In the genomic region with DNA sequence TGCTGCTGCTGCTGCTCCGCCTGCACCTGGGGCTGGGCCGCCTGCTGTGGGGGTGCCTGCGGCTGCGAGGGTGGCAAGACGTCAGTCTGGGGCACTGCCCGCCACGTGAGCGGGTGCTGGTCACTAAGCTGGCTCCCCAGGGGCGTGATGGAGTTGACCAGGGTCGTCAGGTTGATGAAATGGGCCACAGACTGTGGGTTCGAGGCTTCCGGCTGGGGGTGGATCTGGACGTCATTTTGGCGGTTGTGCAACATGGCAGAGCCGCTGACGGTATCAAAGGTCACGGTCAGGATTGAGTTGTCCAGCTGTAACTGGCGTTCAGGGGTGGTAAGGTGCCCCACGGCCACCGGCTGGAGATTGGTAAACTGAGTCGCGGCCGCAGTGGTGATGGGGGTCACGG, we compare ENCODE assay signal across 19 cellular contexts. TPM values are rescaled to one million over a fixed set of nuclear protein-coding genes. Genes with fewer than 3 reads are reported as not detected.
DNase-seq lines count a peak whose midpoint lies in the region; ATAC-seq, FAIRE-seq and TF ChIP-seq lines count a peak whose summit lies in the region.
"Had no signal": no experiment of that assay in that cellular context is flagged by ENCODE, and none has a peak within 500 bp of the region (broad histone marks: within the 10 kb centered on the region; RNA-seq: fewer than 3 reads in every experiment).

No MANE protein-coding gene starts in this region.

- no peaks in the 10 kb centered on the region for H3K9me3 ChIP-seq in lower lobe of right lung
- H3K9me3 ChIP-seq: A549, BE2C had no signal

- DNase-seq in HTR-8/SVneo (ENCODE audit: insufficient read length, low spot score), result no peak
- no peak for DNase-seq in lower lobe of right lung
- DNase-seq in activated T-cell treated with anti-CD3 and anti-CD28 coated beads, Interleukin-2, amount 50 U/mL, for 24 hours, result no peak
- DNase-seq in NCI-H446 treated with DMSO at 0.1 percent for 48 hours (lab: John Stamatoyannopoulos, UW), result no peak
- no peak for DNase-seq in NCI-H1417 treated with DMSO at 0.1 percent for 48 hours (lab: John Stamatoyannopoulos, UW)
- DNase-seq: BE2C; Calu3; CD4-positive, alpha-beta T cell; DMS 273 treated with DMSO at 0.1 percent for 48 hours; GM23248; H7; IMR-90; KBM-7 had no signal

- H3K4me3 ChIP-seq in lower lobe of right lung, result no peak overlapping the region
- H3K4me3 ChIP-seq: A549, GM12878, GM23248 had no signal

- intact Hi-C loops in lower lobe of right lung (cut with DNase I), result no loop called here

- no peak for TF ChIP-seq CTCF in lower lobe of right lung (IDR thresholded peaks at IDR 0.05)

- H3K9me3 Mint-ChIP-seq in activated T-cell treated with anti-CD3 and anti-CD28 coated beads, Interleukin-2, amount 50 U/mL, for 24 hours, result no peaks in the 10 kb centered on the region
- H3K9me3 Mint-ChIP-seq: CD4-positive, alpha-beta T cell had no signal

- peak; percentile 40 for FAIRE-seq in HTR-8/SVneo (lab: Jason Lieb, UNC)
- FAIRE-seq: A549, GM12878, GM18507 had no signal

- peaks cover 46% of the 10 kb centered on the region for H3K36me3 ChIP-seq in lower lobe of right lung

- H3K27ac ChIP-seq in layer of hippocampus (ENCODE audit: low read depth, low read length), result peak overlapping the region; percentile 14
- no peak overlapping the region for H3K27ac ChIP-seq in lower lobe of right lung
- H3K27ac ChIP-seq: A549, GM23248, HL-60 had no signal

- peaks cover 12% of the 10 kb centered on the region for H3K4me1 ChIP-seq in lower lobe of right lung
- H3K4me1 ChIP-seq: A549, BE2C had no signal

- peaks cover 80% of the 10 kb centered on the region for H3K36me3 Mint-ChIP-seq in activated T-cell treated with anti-CD3 and anti-CD28 coated beads, Interleukin-2, amount 50 U/mL, for 24 hours (ENCODE audit: low read depth)

- H3K4me3 Mint-ChIP-seq in activated T-cell treated with anti-CD3 and anti-CD28 coated beads, Interleukin-2, amount 50 U/mL, for 24 hours, result no peak overlapping the region
- H3K4me3 Mint-ChIP-seq: CD4-positive, alpha-beta T cell had no signal

- ATAC-seq in lower lobe of right lung (peak; percentile 23 to 51), HG03175 (IDR thresholded peaks at IDR 0.05; ENCODE audit: unreplicated experiment) (no peak)
- ATAC-seq: A549, GM12878 had no signal

- H3K27ac Mint-ChIP-seq in activated T-cell treated with anti-CD3 and anti-CD28 coated beads, Interleukin-2, amount 50 U/mL, for 24 hours, result no peak overlapping the region
- H3K27ac Mint-ChIP-seq: CD4-positive, alpha-beta T cell had no signal

- H3K4me1 Mint-ChIP-seq in activated T-cell treated with anti-CD3 and anti-CD28 coated beads, Interleukin-2, amount 50 U/mL, for 24 hours (ENCODE audit: low read depth), result peaks cover 3% of the 10 kb centered on the region

- H3K27me3 ChIP-seq in layer of hippocampus (ENCODE audit: control insufficient read depth, insufficient read depth, low read length) (no peaks in the 10 kb centered on the region), lower lobe of right lung (ENCODE audit: low read depth) (no peaks in the 10 kb centered on the region)
- H3K27me3 ChIP-seq: BE2C had no signal

- no peaks in the 10 kb centered on the region for H3K27me3 Mint-ChIP-seq in activated T-cell treated with anti-CD3 and anti-CD28 coated beads, Interleukin-2, amount 50 U/mL, for 24 hours
- H3K27me3 Mint-ChIP-seq: CD4-positive, alpha-beta T cell had no signal

RNA-seq across cellular contexts. Expression of a gene that starts 34.4 kb away (rescaled TPM):
- total RNA-seq in lower lobe of right lung, result 8.7 TPM
